In the genomic region with DNA sequence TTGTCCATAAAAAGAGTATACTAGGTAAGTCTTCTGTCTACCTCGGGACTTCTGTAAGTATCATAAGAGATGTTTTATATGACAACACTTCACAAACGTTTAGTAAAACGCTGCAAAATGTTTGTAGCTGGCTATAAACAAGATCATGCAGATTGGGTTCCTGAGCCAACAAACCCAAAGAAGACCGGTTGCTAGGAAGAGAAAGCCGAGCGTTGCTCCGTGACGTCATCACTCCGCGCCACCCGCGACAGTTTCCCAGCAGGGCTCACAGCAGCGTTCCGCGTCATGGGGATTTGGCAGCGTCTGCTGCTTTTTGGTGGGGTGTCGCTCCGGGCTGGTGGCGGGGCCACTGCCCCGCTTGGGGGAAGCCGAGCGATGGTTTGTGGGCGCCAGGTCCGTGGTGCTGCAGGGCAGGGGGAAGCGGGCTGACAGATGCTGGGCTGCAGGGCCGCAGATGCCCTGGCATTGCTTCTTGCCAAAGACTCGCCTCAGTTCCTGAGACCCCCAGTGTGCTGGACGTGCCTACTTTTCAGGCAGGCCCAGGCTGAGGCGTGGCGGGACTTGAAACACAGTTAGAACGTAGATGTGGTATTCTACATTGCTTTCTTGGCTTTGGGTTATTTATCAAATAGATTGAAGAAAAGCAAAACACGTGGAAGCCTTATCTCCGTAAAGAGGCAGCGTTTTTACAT, we compare ENCODE assay signal across 8 cellular contexts. TPM values are rescaled to one million over a fixed set of nuclear protein-coding genes. Genes with fewer than 3 reads are reported as not detected.
DNase-seq lines count a peak whose midpoint lies in the region; ATAC-seq and TF ChIP-seq lines count a peak whose summit lies in the region.

Gene NUBPL (plus strand): TSS at position 250 of the 692 bp plus-strand sequence. CDS start 36 bp downstream, at position 286.

- H3K4me1 ChIP-seq in left lung: peaks cover 3 to 13% of the 10 kb centered on the region in 2 donors

- H3K27me3 ChIP-seq in BJ (ENCODE audit: control insufficient read depth, insufficient read depth, low read length): no peaks in the 10 kb centered on the region
- H3K27me3 ChIP-seq in left lung: no peaks in the 10 kb centered on the region

- POLR2A ChIA-PET in BJ (lab: Charles Lee): no interaction called here

- no peaks in the 10 kb centered on the region for H3K9me3 ChIP-seq in left lung

- peak within 1 kb of the TSS; percentile 81 to 88 for H3K27ac ChIP-seq in left lung

- TF ChIP-seq CTCF in BJ (IDR thresholded peaks at IDR 0.05; ENCODE audit: insufficient read depth, low read depth, low read length) (no peak), left lung (IDR thresholded peaks at IDR 0.05) (no peak)

- H3K27me3 Mint-ChIP-seq in dendritic cell treated with granulocyte-macrophage colony-stimulating factor and Interleukin-4, amounts not matched to agents 40 ng/mL and 50 ng/mL, for 4 days: peaks cover 6% of the 10 kb centered on the region

- peak within 1 kb of the TSS; percentile 94 for H3K27ac Mint-ChIP-seq in dendritic cell treated with granulocyte-macrophage colony-stimulating factor and Interleukin-4, amounts not matched to agents 40 ng/mL and 50 ng/mL, for 4 days

- no peaks in the 10 kb centered on the region for H3K9me3 Mint-ChIP-seq in dendritic cell treated with granulocyte-macrophage colony-stimulating factor and Interleukin-4, amounts not matched to agents 40 ng/mL and 50 ng/mL, for 4 days

- ATAC-seq in GM19324 (IDR thresholded peaks at IDR 0.05; ENCODE audit: low FRiP score, unreplicated experiment): peak; percentile 97
- peak; percentile 90 for ATAC-seq in HG03469 (IDR thresholded peaks at IDR 0.05; ENCODE audit: unreplicated experiment)
- ATAC-seq in left lung: peak; percentile 99

- DNase-seq in BJ (ENCODE audit: low read depth) (peak; percentile 58), NCI-H526 treated with DMSO at 0.1 percent for 48 hours (lab: John Stamatoyannopoulos, UW) (peak; percentile 83), left lung (peak; percentile 95 to 98)
- DNase-seq in activated CD4-positive, alpha-beta T cell treated with anti-CD3 and anti-CD28 coated beads, Interleukin-2, amount 50 U/mL, for 1 hour: peak; percentile 99
- peak; percentile 95 to 97 for DNase-seq in stimulated activated CD4-positive, alpha-beta T cell treated with anti-CD3 and anti-CD28 coated beads, Interleukin-2, amount 100 ng/mL, for 48 hours

- intact Hi-C loops in dendritic cell treated with granulocyte-macrophage colony-stimulating factor and Interleukin-4, amounts not matched to agents 40 ng/mL and 50 ng/mL, for 4 days (cut with micrococcal nuclease): loop anchor here (5.0 kb wide), 2 partner anchors 74 to 516 kb away; partner anchors contain the start of genes ARHGAP5 and GPR33
- intact Hi-C loops in left lung (cut with DNase I): no loop called here

- CTCF ChIA-PET in BJ (lab: Yijun Ruan, JAX): no interaction called here

- peaks cover 7% of the 10 kb centered on the region for H3K36me3 Mint-ChIP-seq in dendritic cell treated with granulocyte-macrophage colony-stimulating factor and Interleukin-4, amounts not matched to agents 40 ng/mL and 50 ng/mL, for 4 days (ENCODE audit: low read depth)

- H3K4me3 Mint-ChIP-seq in dendritic cell treated with granulocyte-macrophage colony-stimulating factor and Interleukin-4, amounts not matched to agents 40 ng/mL and 50 ng/mL, for 4 days: peak within 1 kb of the TSS; percentile 97

- no peaks in the 10 kb centered on the region for H3K36me3 ChIP-seq in BJ (ENCODE audit: control insufficient read depth, insufficient read depth, low read length)
- H3K36me3 ChIP-seq in left lung: no peaks in the 10 kb centered on the region

- H3K4me1 Mint-ChIP-seq in dendritic cell treated with granulocyte-macrophage colony-stimulating factor and Interleukin-4, amounts not matched to agents 40 ng/mL and 50 ng/mL, for 4 days (ENCODE audit: low read depth): peaks cover 17% of the 10 kb centered on the region

- H3K4me3 ChIP-seq in BJ (ENCODE audit: low read depth, low read length) (peak within 1 kb of the TSS; percentile 88), left lung (peak within 1 kb of the TSS; percentile 64 to 96)

RNA-seq across cellular contexts. Expression of gene NUBPL, which starts in this region (rescaled TPM):
- 3.3 and 6.6 TPM in 2 replicates for polyA plus RNA-seq in BJ (2011; rRNA removed)
- 4.7 and 6.3 TPM in 2 replicates for polyA minus RNA-seq in BJ (2011; rRNA and poly(A)+ RNA removed)
- 10 to 100 TPM; 10.1 to 12.8 TPM for total RNA-seq in left lung

Comparison
In these comparisons a context has a peak if more than half of its experiments do, and no peak if none do; other contexts are left out.
1. Peak in every context shown above with its lines: DNase-seq, ATAC-seq, H3K4me3 ChIP-seq and H3K27ac ChIP-seq.